ENCODE assay signal across 8 cellular contexts in the genomic region with DNA sequence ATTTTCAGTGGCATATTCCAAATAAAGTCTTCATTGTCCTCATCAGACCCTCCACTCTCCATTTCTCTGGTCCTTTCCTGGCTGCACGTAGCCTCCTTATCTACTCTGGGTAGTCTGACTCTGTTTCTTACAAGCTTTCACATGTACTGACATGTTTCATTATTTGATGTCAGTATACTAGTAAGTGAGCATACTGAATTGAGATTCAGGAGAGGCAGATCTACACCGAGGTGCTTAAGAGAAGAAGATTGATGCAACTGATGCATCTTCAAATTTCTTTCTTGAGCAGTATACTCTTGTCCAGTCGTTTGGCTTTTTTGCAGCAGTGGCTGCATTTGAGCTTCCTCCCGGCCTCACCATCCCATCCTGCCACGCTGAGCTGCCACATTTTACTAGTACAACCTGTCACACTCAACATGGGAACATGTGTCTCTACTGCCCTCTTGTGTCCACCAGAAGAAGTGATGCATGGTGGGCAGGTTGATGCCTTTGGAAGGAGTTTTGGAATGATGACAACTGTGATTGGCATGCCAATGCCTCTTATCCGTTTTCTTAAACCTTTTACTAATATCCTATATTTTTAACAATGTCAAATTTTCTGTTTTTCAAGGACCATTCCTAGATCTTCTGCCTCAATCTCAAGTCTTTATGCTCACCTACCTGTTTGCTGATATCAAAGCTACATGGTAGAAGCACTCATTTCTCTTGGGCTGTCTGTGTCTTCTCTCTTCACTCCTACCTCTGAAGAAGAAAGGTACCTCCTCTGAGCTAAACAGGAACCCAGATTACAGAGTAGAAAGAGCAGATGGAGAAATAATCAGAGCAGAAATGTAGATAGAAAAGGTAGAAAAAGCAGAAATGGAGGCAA. TPM values are rescaled to one million over a fixed set of nuclear protein-coding genes. Genes with fewer than 3 reads are reported as not detected.
A peak's percentile ranks its signal among the peaks of the same experiment; 100 is the strongest.
DNase-seq lines count a peak whose midpoint lies in the region; ATAC-seq and TF ChIP-seq lines count a peak whose summit lies in the region.

No MANE protein-coding gene starts in this region.

- TF ChIP-seq POLR2A in transverse colon (IDR thresholded peaks at IDR 0.05), result no peak

- H2AFZ ChIP-seq in PC-3 (ENCODE audit: low read length) (no peak overlapping the region), osteoblast (ENCODE audit: low read length) (no peak overlapping the region)

- peak; percentile 67 for DNase-seq in EL
- peak; percentile 62 for DNase-seq in Jurkat, Clone E6-1 (ENCODE audit: low read depth, low spot score)
- peak; percentile 85 for DNase-seq in PC-3
- DNase-seq in activated T-cell treated with anti-CD3 and anti-CD28 coated beads, Interleukin-2, amount 50 U/mL, for 24 hours, result peak; percentile 74
- peak; percentile 73 for DNase-seq in fibroblast of peridontal ligament (ENCODE audit: extremely low read depth)
- peak; percentile 73 for DNase-seq in osteoblast (ENCODE audit: insufficient read length, low spot score, missing footprints)
- DNase-seq in transverse colon, result peak; percentile 44

- in situ Hi-C loops in transverse colon (cut with MboI; ENCODE audit: low pct_ligation_motif_present in 1 of 4, low pct_unique_long_range_greater_than_20kb in 1 of 4, low sequenced_read_pairs in 3 of 4), result loop anchor here (5.0 to 10.0 kb wide), 3 partner anchors 250 to 420 kb away; no protein-coding TSS in a partner anchor

- no peaks in the 10 kb centered on the region for H3K36me3 Mint-ChIP-seq in activated T-cell treated with anti-CD3 and anti-CD28 coated beads, Interleukin-2, amount 50 U/mL, for 24 hours (ENCODE audit: low read depth)

- H3K9ac ChIP-seq in PC-3 (ENCODE audit: low read length), result no peak overlapping the region

- no peaks in the 10 kb centered on the region for H3K9me3 Mint-ChIP-seq in activated T-cell treated with anti-CD3 and anti-CD28 coated beads, Interleukin-2, amount 50 U/mL, for 24 hours

- CTCF ChIA-PET in PC-3 (lab: Charles Lee), result interaction anchor here (0.6 to 1.0 kb wide), 7 partner anchors 25 to 422 kb away, joined by 3 to 10 read pairs (median 4); no protein-coding TSS in a partner anchor

- TF ChIP-seq CTCF in PC-3 (conservative IDR thresholded peaks at IDR 0.05; ENCODE audit: low read depth, low read length) (peak; percentile 92), osteoblast (IDR thresholded peaks at IDR 0.05; ENCODE audit: extremely low read depth, low read depth, low read length) (peak; percentile 90), transverse colon (IDR thresholded peaks at IDR 0.05) (peak; percentile 68 to 84 (median 76))

- H3K27me3 Mint-ChIP-seq in activated T-cell treated with anti-CD3 and anti-CD28 coated beads, Interleukin-2, amount 50 U/mL, for 24 hours, result no peaks in the 10 kb centered on the region

- H4K20me1 ChIP-seq in PC-3 (ENCODE audit: low read length) (no peaks in the 10 kb centered on the region), osteoblast (ENCODE audit: insufficient read depth, low read length) (no peaks in the 10 kb centered on the region)

- POLR2A ChIA-PET in PC-3 (lab: Charles Lee; ENCODE audit: unreplicated experiment), result interaction anchor here (0.6 kb wide), 1 partner anchor 291 kb away, joined by 16 read pairs; no protein-coding TSS in a partner anchor

- peaks cover 14% of the 10 kb centered on the region for H3K4me1 Mint-ChIP-seq in activated T-cell treated with anti-CD3 and anti-CD28 coated beads, Interleukin-2, amount 50 U/mL, for 24 hours (ENCODE audit: low read depth)

- H3K79me2 ChIP-seq in PC-3 (ENCODE audit: low read length) (no peaks in the 10 kb centered on the region), osteoblast (ENCODE audit: insufficient read depth, low read length) (no peaks in the 10 kb centered on the region)

- H3K27ac ChIP-seq in PC-3 (ENCODE audit: low read length) (no peak overlapping the region), osteoblast (ENCODE audit: low read depth, low read length) (no peak overlapping the region), transverse colon (no peak overlapping the region)

- H3K9me3 ChIP-seq in PC-3 (ENCODE audit: low read length) (no peaks in the 10 kb centered on the region), osteoblast (ENCODE audit: low read depth, low read length) (no peaks in the 10 kb centered on the region), transverse colon (no peaks in the 10 kb centered on the region)

- no peak overlapping the region for H3K4me3 ChIP-seq in Jurkat, Clone E6-1 (ENCODE audit: low read length)
- H3K4me3 ChIP-seq in PC-3 (ENCODE audit: low read length) (no peak overlapping the region), osteoblast (ENCODE audit: insufficient read depth, low read length) (no peak overlapping the region), transverse colon (no peak overlapping the region)

- H3F3A ChIP-seq in PC-3 (ENCODE audit: low read length, unreplicated experiment), result no peaks in the 10 kb centered on the region

- H3K36me3 ChIP-seq in PC-3 (ENCODE audit: low read depth, low read length) (no peaks in the 10 kb centered on the region), osteoblast (ENCODE audit: insufficient read depth, low read length) (no peaks in the 10 kb centered on the region), transverse colon (no peaks in the 10 kb centered on the region)

- H3K4me1 ChIP-seq in PC-3 (ENCODE audit: insufficient read depth, low read length), result no peaks in the 10 kb centered on the region
- H3K4me1 ChIP-seq in osteoblast (ENCODE audit: insufficient read depth, low read length), result no peaks in the 10 kb centered on the region
- H3K4me1 ChIP-seq in transverse colon, result no peaks in the 10 kb centered on the region

- intact Hi-C loops in PC-3 (cut with micrococcal nuclease) (loop anchor here (1.0 kb wide), 3 partner anchors 253 to 426 kb away; no protein-coding TSS in a partner anchor), transverse colon (cut with DNase I; ENCODE audit: low total_unique reads) (loop anchor here (2.0 kb wide), 1 partner anchor 252 kb away; no protein-coding TSS in a partner anchor)

- H3K4me2 ChIP-seq in PC-3 (ENCODE audit: low read length) (no peak overlapping the region), osteoblast (ENCODE audit: insufficient read depth, low read length) (no peak overlapping the region)

- peak; percentile 95 for ATAC-seq in GM21723 (IDR thresholded peaks at IDR 0.05; ENCODE audit: unreplicated experiment)
- peak; percentile 97 for ATAC-seq in PC-3

- no peaks in the 10 kb centered on the region for H3K9me2 ChIP-seq in PC-3 (replicated peaks; ENCODE audit: low read length)

- H3K4me3 Mint-ChIP-seq in activated T-cell treated with anti-CD3 and anti-CD28 coated beads, Interleukin-2, amount 50 U/mL, for 24 hours, result no peak overlapping the region

- H3K27ac Mint-ChIP-seq in activated T-cell treated with anti-CD3 and anti-CD28 coated beads, Interleukin-2, amount 50 U/mL, for 24 hours, result no peak overlapping the region

- BruUV-seq in PC-3 (replicated peaks; lab: Mats Ljungman, UMichigan), result no TSS peak

- 24 to 41% methylated on average over 3 to 6 of the region's 6 CpGs for WGBS in transverse colon (ENCODE audit: low coverage in 1 of 2), 2 donors

- peaks cover 21% of the 10 kb centered on the region for H3K27me3 ChIP-seq in PC-3 (ENCODE audit: low read length)
- no peaks in the 10 kb centered on the region for H3K27me3 ChIP-seq in osteoblast (ENCODE audit: insufficient read depth, low read length)
- H3K27me3 ChIP-seq in transverse colon, result no peaks in the 10 kb centered on the region

- TF ChIP-seq EP300 in transverse colon (IDR thresholded peaks at IDR 0.05; ENCODE audit: low read depth), result no peak

RNA-seq across cellular contexts. Expression of gene GUCA1C, which starts 38.7 kb away (rescaled TPM):
- not detected for polyA plus RNA-seq in Jurkat, Clone E6-1 (2012; ENCODE audit: insufficient read depth, insufficient read length)
- total RNA-seq in PC-3 (2014; rRNA removed), result not detected in 2 replicates
- not detected in 2 replicates for total RNA-seq in osteoblast
- total RNA-seq in transverse colon, result not detected
